In genomic region chr4:47714269-47714668, GRCh38 we compare ENCODE assay signal across 7 cellular contexts.
"Had no signal": no experiment of that assay in that cellular context is flagged by ENCODE, and none has a peak within 500 bp of the region (broad histone marks: within the 10 kb centered on the region; RNA-seq: fewer than 3 reads in every experiment).

No MANE protein-coding gene starts in this region.

- FAIRE-seq: H1, H54, HTR-8/SVneo had no signal

- H3K4me3 ChIP-seq: GM23338 had no signal

- H2AFZ ChIP-seq: GM23338 had no signal

- H3K4me2 ChIP-seq: GM23338 had no signal

- ATAC-seq: GM23338 had no signal

- DNase-seq: H9, HCEC 1CT, KBM-7 had no signal
